ENCODE assay signal across 8 cellular contexts in the genomic region with DNA sequence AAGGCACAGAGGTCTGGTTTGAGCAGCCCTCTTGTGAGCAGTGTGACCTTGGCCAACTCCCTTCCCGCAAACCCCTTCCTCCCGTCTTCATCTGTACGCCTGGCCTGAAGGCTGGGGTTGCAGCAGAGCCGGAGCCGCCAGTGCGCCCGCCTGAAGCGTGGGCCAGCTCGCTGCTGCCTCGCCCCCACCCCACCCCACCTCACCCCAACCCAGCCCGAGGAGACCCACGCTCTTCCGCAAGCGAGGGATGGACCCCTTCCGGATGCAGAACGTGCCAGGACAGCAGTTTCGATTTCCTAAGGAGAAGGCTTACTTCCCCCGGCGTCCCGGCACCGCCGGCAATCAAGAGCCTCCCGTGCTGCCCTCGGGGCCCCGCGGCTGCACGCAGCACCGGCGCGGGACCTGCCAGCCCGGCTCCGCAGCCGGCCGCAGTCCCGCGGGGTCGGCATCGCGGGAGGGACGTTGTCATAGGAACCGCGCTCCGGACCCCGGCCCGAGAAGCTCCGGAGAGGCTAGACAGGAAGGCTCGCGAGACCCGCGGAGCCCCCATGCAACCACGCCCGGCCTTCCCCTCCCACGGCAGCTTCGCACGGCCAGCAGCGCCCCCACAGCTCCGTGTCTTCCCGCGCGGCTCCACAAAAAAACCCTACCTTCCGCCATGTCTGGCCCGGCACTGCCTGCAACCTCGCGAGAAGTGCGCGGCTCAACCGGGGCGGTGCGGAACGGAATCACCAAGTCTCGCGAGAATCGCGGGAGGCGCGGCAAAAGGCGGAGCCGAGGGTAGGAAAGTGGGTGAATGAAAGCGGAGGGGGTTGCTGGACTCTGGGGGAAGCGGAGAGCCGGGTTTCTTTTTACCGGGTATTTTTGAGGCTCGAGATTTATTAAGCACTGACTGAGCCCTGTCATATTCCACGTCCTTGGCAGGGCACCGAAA. TPM values are rescaled to one million over a fixed set of nuclear protein-coding genes. Genes with fewer than 3 reads are reported as not detected.
DNase-seq lines count a peak whose midpoint lies in the region; ATAC-seq and TF ChIP-seq lines count a peak whose summit lies in the region.

Gene ANKFY1 (minus strand): TSS at position 698 of the 934 bp plus-strand sequence. CDS start 38 bp downstream, at position 660.

- peaks cover 0 to 8% (median 0%) of the 10 kb centered on the region in 4 donors for H3K36me3 ChIP-seq in upper lobe of left lung

- H3K4me3 ChIP-seq in GM12875 (ENCODE audit: low read depth, low read length) (peak within 1 kb of the TSS; percentile 85), upper lobe of left lung (peak within 1 kb of the TSS; percentile 70 to 97 (median 89))

- peak in 3 of 4 donors; percentile 46 to 80 (median 73) for TF ChIP-seq POLR2A in upper lobe of left lung (IDR thresholded peaks at IDR 0.05)

- WGBS in upper lobe of left lung, 2 donors, result 0 to 1% methylated on average over 6 to 58 of the region's 85 CpGs

- no peaks in the 10 kb centered on the region for H3K27me3 ChIP-seq in upper lobe of left lung

- peaks cover 5 to 11% (median 5%) of the 10 kb centered on the region in 4 donors for H3K9me3 ChIP-seq in upper lobe of left lung

- no peak for TF ChIP-seq CTCF in GM12875 (IDR thresholded peaks at IDR 0.05; ENCODE audit: borderline replicate concordance, insufficient read depth, low read depth, low read length)
- peak in 3 of 6 experiments; percentile 18 to 46 (median 31) for TF ChIP-seq CTCF in upper lobe of left lung (IDR thresholded peaks at IDR 0.05)

- intact Hi-C loops in T-helper 1 cell treated with Interleukin-12 subunit alpha and Interleukin-12 subunit beta and Interleukin-4 antibody, amounts not matched to agents 30 ng/mL and 1 ng/mL, for 36 hours (cut with micrococcal nuclease), result loop anchor here (1.0 to 10.0 kb wide), 10 partner anchors 14 to 679 kb away; partner anchors contain the start of genes CAMKK1, CXCL16, CYB5D2 and MED11
- intact Hi-C loops in left cardiac atrium (cut with DNase I) (loop anchor here in 1 of 2 donors (10.0 kb wide), 1 partner anchor 49 kb away; no protein-coding TSS in a partner anchor), posterior vena cava (cut with DNase I) (loop anchor here in 1 of 2 donors (5.0 kb wide), 1 partner anchor 46 kb away; no protein-coding TSS in a partner anchor)

- ATAC-seq in HG02852 (IDR thresholded peaks at IDR 0.05; ENCODE audit: unreplicated experiment), result peak; percentile 72
- ATAC-seq in left cardiac atrium, result peak; percentile 98 to 99
- peak; percentile 96 to 99 for ATAC-seq in upper lobe of left lung (ENCODE audit: low FRiP score in 2 of 2)

- H3K4me1 ChIP-seq in upper lobe of left lung, result peaks cover 17 to 27% (median 22%) of the 10 kb centered on the region in 4 donors

- TF ChIP-seq EP300 in upper lobe of left lung (IDR thresholded peaks at IDR 0.05), result no peak

- peak within 1 kb of the TSS; percentile 74 to 89 (median 88) for H3K27ac ChIP-seq in upper lobe of left lung

- DNase-seq in NCI-H1694 (lab: John Stamatoyannopoulos, UW) (peak; percentile 80), amniotic epithelial cell (ENCODE audit: low read depth) (peak; percentile 86), left cardiac atrium (peak; percentile 97), posterior vena cava (ENCODE audit: low spot score) (peak; percentile 99), upper lobe of left lung (peak; percentile 94 to 98)

RNA-seq across cellular contexts. Expression of gene ANKFY1, which starts in this region (rescaled TPM):
- total RNA-seq in T-helper 1 cell treated with Interleukin-12 subunit alpha and Interleukin-12 subunit beta and Interleukin-4 antibody, amounts not matched to agents 30 ng/mL and 1 ng/mL, for 36 hours, result 85.3 and 90.9 TPM in 2 replicates
- total RNA-seq in left cardiac atrium (10 to 100 TPM; 23.2 to 24.0 TPM), posterior vena cava (10 to 100 TPM; 34.9 to 49.2 TPM), upper lobe of left lung (10 to 100 TPM; 58.7 to 92.2 (median 60.9) TPM)

Comparison
In these comparisons a context has a peak if more than half of its experiments do, and no peak if none do; other contexts are left out.
1. Peak in every context shown above with its lines: DNase-seq, ATAC-seq, H3K4me3 ChIP-seq and H3K27ac ChIP-seq.